ENCODE assay signal across 21 cellular contexts in genomic region chr20:44419131-44419844, GRCh38.
"Had no signal": no experiment of that assay in that cellular context is flagged by ENCODE, and none has a peak within 500 bp of the region (broad histone marks: within the 10 kb centered on the region; RNA-seq: fewer than 3 reads in every experiment).

No MANE protein-coding gene starts in this region.

- H3K36me3 ChIP-seq: ascending aorta, colonic mucosa, left lung, upper lobe of right lung, WERI-Rb-1 had no signal

- FAIRE-seq: kidney, TTC549 had no signal

- ATAC-seq: left lung; stimulated activated naive CD8-positive, alpha-beta T cell treated with anti-CD3 and anti-CD28 coated beads, Interleukin-15, Interleukin-2, amounts not matched to agents 100 U/mL and 50 U/mL, for 24 hours; upper lobe of right lung had no signal

- H3K27me3 ChIP-seq: ascending aorta, colonic mucosa had no signal

- H3K4me1 Mint-ChIP-seq: activated naive CD4-positive, alpha-beta T cell treated with anti-CD3 and anti-CD28 coated beads, Interleukin-2, amount 50 U/mL, for 24 hours; neural crest cell had no signal

- H3K4me1 ChIP-seq: ascending aorta, colonic mucosa, left lung, upper lobe of right lung had no signal

- H3K9me3 Mint-ChIP-seq: activated naive CD4-positive, alpha-beta T cell treated with anti-CD3 and anti-CD28 coated beads, Interleukin-2, amount 50 U/mL, for 24 hours; neural crest cell had no signal

- H3K4me3 ChIP-seq: ascending aorta, colonic mucosa, left lung, upper lobe of right lung had no signal

- H3K36me3 Mint-ChIP-seq: activated naive CD4-positive, alpha-beta T cell treated with anti-CD3 and anti-CD28 coated beads, Interleukin-2, amount 50 U/mL, for 24 hours had no signal

- H3K27ac Mint-ChIP-seq: activated naive CD4-positive, alpha-beta T cell treated with anti-CD3 and anti-CD28 coated beads, Interleukin-2, amount 50 U/mL, for 24 hours had no signal

- DNase-seq: activated CD4-positive, alpha-beta T cell treated with anti-CD3 and anti-CD28 coated beads for 1 hour; activated CD4-positive, alpha-beta T cell treated with anti-CD3 and anti-CD28 coated beads, Interleukin-2, amount 50 U/mL, for 1 hour; activated gamma-delta T cell treated with Interleukin-2 at 50 U/mL for 16 hours; activated T-cell treated with anti-CD3 and anti-CD28 coated beads, Interleukin-2, amount 50 U/mL, for 1 hour; colonic mucosa; kidney; left lung; mammary epithelial cell; midbrain; retina; stimulated activated CD4-positive, alpha-beta T cell treated with anti-CD3 and anti-CD28 coated beads, Interleukin-4, amount 100 ng/mL, for 24 hours; stimulated activated naive CD8-positive, alpha-beta T cell treated with anti-CD3 and anti-CD28 coated beads, Interleukin-15, Interleukin-2, amounts not matched to agents 100 U/mL and 50 U/mL, for 24 hours; T-helper 1 cell; upper lobe of right lung; WERI-Rb-1 had no signal

- H3K9me3 ChIP-seq: ascending aorta, colonic mucosa, left lung, upper lobe of right lung had no signal

- H3K4me3 Mint-ChIP-seq: activated naive CD4-positive, alpha-beta T cell treated with anti-CD3 and anti-CD28 coated beads, Interleukin-2, amount 50 U/mL, for 24 hours; neural crest cell had no signal

- H3K27me3 Mint-ChIP-seq: progenitor cell of endocrine pancreas had no signal

- H3K27ac ChIP-seq: ascending aorta, colonic mucosa, epithelial cell of prostate, left lung, upper lobe of right lung, WERI-Rb-1 had no signal
